In the genomic region with DNA sequence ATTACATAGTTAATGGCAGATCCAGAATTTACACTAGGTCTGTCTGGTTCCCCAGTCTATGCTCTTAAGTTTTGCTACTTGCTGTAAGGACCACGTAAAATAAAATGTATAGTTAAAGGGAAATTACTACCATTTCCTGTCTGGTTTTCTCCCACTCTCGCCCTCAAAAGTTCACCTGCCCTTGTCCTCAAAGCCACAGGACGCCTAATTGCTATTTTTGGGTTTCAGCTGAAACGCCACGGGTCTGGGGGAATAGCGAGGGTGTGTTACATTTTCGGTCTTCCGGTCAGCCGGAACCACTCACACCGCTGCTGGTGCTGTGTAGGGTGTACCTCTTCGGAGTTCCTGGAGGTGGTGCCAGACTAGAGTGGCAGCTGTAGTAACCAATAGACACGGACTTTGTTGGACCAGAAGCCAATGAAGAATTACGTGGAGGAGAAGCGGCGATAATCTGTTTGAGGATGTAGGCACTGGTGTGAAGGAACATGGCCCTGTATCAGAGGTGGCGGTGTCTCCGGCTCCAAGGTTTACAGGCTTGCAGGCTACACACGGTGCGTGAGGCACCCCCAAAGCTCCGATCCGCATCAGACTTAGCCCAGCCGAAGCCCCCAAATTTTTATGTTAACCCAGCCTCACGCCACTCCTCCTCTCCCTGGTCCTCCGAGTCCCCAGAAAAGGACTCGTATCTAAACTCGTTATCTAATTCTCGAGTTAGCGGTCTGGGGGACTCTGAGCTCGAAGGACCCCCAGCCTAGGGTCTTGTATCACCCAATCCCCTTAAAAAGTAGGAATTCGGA, we compare ENCODE assay signal across 8 cellular contexts. TPM values are rescaled to one million over a fixed set of nuclear protein-coding genes. Genes with fewer than 3 reads are reported as not detected.
A peak's percentile ranks its signal among the peaks of the same experiment; 100 is the strongest.
DNase-seq lines count a peak whose midpoint lies in the region; ATAC-seq and TF ChIP-seq lines count a peak whose summit lies in the region.

A gene with protein sequence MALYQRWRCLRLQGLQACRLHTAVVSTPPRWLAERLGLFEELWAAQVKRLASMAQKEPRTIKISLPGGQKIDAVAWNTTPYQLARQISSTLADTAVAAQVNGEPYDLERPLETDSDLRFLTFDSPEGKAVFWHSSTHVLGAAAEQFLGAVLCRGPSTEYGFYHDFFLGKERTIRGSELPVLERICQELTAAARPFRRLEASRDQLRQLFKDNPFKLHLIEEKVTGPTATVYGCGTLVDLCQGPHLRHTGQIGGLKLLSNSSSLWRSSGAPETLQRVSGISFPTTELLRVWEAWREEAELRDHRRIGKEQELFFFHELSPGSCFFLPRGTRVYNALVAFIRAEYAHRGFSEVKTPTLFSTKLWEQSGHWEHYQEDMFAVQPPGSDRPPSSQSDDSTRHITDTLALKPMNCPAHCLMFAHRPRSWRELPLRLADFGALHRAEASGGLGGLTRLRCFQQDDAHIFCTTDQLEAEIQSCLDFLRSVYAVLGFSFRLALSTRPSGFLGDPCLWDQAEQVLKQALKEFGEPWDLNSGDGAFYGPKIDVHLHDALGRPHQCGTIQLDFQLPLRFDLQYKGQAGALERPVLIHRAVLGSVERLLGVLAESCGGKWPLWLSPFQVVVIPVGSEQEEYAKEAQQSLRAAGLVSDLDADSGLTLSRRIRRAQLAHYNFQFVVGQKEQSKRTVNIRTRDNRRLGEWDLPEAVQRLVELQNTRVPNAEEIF (plus strand): TSS at position 454 of the 797 bp plus-strand sequence. CDS start 32 bp downstream, at position 486.

- peak within 1 kb of the TSS; percentile 92 for H3K4me3 Mint-ChIP-seq in activated T-cell treated with anti-CD3 and anti-CD28 coated beads, Interleukin-2, amount 50 U/mL, for 4 hours

- CTCF ChIA-PET in Panc1 (lab: Charles Lee): no interaction called here

- peak within 1 kb of the TSS; percentile 94 for H3K27ac ChIP-seq in Panc1 (ENCODE audit: low read length)
- H3K27ac ChIP-seq in esophagus squamous epithelium: peak within 1 kb of the TSS; percentile 84 to 94 (median 88)

- BruUV-seq in Panc1 (replicated peaks; lab: Mats Ljungman, UMichigan): no TSS peak

- H3K9me3 Mint-ChIP-seq in activated T-cell treated with anti-CD3 and anti-CD28 coated beads, Interleukin-2, amount 50 U/mL, for 4 hours: no peaks in the 10 kb centered on the region

- ATAC-seq in GM21723 (IDR thresholded peaks at IDR 0.05; ENCODE audit: unreplicated experiment) (peak; percentile 99), Panc1 (peak; percentile 100)
- ATAC-seq in activated T-cell treated with anti-CD3 and anti-CD28 coated beads, Interleukin-2, amount 50 U/mL, for 4 hours: peak; percentile 100

- no peaks in the 10 kb centered on the region for H3K27me3 Mint-ChIP-seq in activated T-cell treated with anti-CD3 and anti-CD28 coated beads, Interleukin-2, amount 50 U/mL, for 4 hours (ENCODE audit: low read depth)

- peaks cover 22% of the 10 kb centered on the region for H3K36me3 Mint-ChIP-seq in activated T-cell treated with anti-CD3 and anti-CD28 coated beads, Interleukin-2, amount 50 U/mL, for 4 hours (ENCODE audit: insufficient read depth)

- POLR2A ChIA-PET in Panc1 (lab: Charles Lee): no interaction called here

- peak; percentile 96 for DNase-seq in DMS53 treated with DMSO at 0.1 percent for 48 hours (lab: John Stamatoyannopoulos, UW; ENCODE audit: unreplicated experiment)
- peak; percentile 97 for DNase-seq in KG1 (lab: John Stamatoyannopoulos, UW)
- peak; percentile 96 for DNase-seq in Panc1 (ENCODE audit: low read depth, low spot score)
- DNase-seq in activated T-cell treated with anti-CD3 and anti-CD28 coated beads, Interleukin-2, amount 50 U/mL, for 4 hours: peak; percentile 89
- DNase-seq in esophagus squamous epithelium (lab: John Stamatoyannopoulos, UW): peak; percentile 89
- DNase-seq in myocyte (ENCODE audit: low read depth): peak; percentile 99
- DNase-seq in stimulated activated CD8-positive, alpha-beta memory T cell treated with anti-CD3 and anti-CD28 coated beads, Interleukin-7, amount 100 ng/mL, for 48 hours (ENCODE audit: extremely low read depth in 1 of 2, low read depth in 1 of 2): peak; percentile 79 to 94

- 0 to 2% methylated on average over 23 to 30 of the region's 30 CpGs for WGBS in esophagus squamous epithelium, 2 donors

- TF ChIP-seq CTCF in Panc1 (IDR thresholded peaks at IDR 0.05) (no peak), esophagus squamous epithelium (IDR thresholded peaks at IDR 0.05) (peak; percentile 30 to 80 (median 52))

- H3K36me3 ChIP-seq in Panc1 (ENCODE audit: control insufficient read depth, insufficient read depth, low read length): no peaks in the 10 kb centered on the region; the same call in 1 of the 2 replicates
- H3K36me3 ChIP-seq in esophagus squamous epithelium: peaks cover 0 to 34% (median 12%) of the 10 kb centered on the region in 3 donors

- peaks cover 21% of the 10 kb centered on the region for H3K4me1 Mint-ChIP-seq in activated T-cell treated with anti-CD3 and anti-CD28 coated beads, Interleukin-2, amount 50 U/mL, for 4 hours (ENCODE audit: low read depth)

- peak in 3 of 4 donors; percentile 31 to 66 (median 52) for TF ChIP-seq POLR2A in esophagus squamous epithelium (IDR thresholded peaks at IDR 0.05)

- in situ Hi-C loops in Panc1 (cut with HindIII; ENCODE audit: low pct_unique_long_range_greater_than_20kb, low sequenced_read_pairs): no loop called here

- peaks cover 7% of the 10 kb centered on the region for H3K4me1 ChIP-seq in Panc1 (ENCODE audit: control insufficient read depth, insufficient read depth, low read length)
- H3K4me1 ChIP-seq in esophagus squamous epithelium: peaks cover 4 to 31% (median 8%) of the 10 kb centered on the region in 3 donors

- H3K27me3 ChIP-seq in Panc1 (ENCODE audit: control insufficient read depth, insufficient read depth, low read length) (no peaks in the 10 kb centered on the region), esophagus squamous epithelium (no peaks in the 10 kb centered on the region)

- H3K4me3 ChIP-seq in Panc1 (ENCODE audit: low read depth in 2 of 2, low read length in 2 of 2) (peak within 1 kb of the TSS; percentile 95 to 100), esophagus squamous epithelium (peak within 1 kb of the TSS; percentile 70 to 81 (median 74))

- intact Hi-C loops in Panc1 (cut with micrococcal nuclease; ENCODE audit: unreplicated experiment): no loop called here
- intact Hi-C loops in esophagus squamous epithelium (cut with DNase I): no loop called here

- H3K9me3 ChIP-seq in Panc1 (ENCODE audit: control insufficient read depth, insufficient read depth, low read depth, low read length) (no peaks in the 10 kb centered on the region), esophagus squamous epithelium (no peaks in the 10 kb centered on the region)

RNA-seq across cellular contexts. Expression of the gene that starts here (rescaled TPM):
- total RNA-seq in Panc1 (2021; ENCODE audit: unreplicated experiment) (28.2 TPM), esophagus squamous epithelium (10 to 100 TPM; 10.5 to 16.5 (median 13.7) TPM), myocyte (17.7 and 19.2 TPM in 2 replicates)
- polyA plus RNA-seq in Panc1 (2012; ENCODE audit: insufficient read length): 22.8 TPM
- total RNA-seq in activated T-cell treated with anti-CD3 and anti-CD28 coated beads, Interleukin-2, amount 50 U/mL, for 4 hours: 10 to 100 TPM; 38.6 to 43.1 (median 38.7) TPM
- polyA plus RNA-seq in myocyte (2012): 22.3 TPM

Comparison
In these comparisons a context has a peak if more than half of its experiments do, and no peak if none do; other contexts are left out.
1. Peak in every context shown above with its lines: DNase-seq, ATAC-seq, H3K4me3 ChIP-seq and H3K27ac ChIP-seq.